Comparison of ENCODE assay signal across 1 cellular context in genomic region chr10:72625608-72626443, GRCh38.
TF ChIP-seq lines count a peak whose summit lies in the region.

A gene with protein sequence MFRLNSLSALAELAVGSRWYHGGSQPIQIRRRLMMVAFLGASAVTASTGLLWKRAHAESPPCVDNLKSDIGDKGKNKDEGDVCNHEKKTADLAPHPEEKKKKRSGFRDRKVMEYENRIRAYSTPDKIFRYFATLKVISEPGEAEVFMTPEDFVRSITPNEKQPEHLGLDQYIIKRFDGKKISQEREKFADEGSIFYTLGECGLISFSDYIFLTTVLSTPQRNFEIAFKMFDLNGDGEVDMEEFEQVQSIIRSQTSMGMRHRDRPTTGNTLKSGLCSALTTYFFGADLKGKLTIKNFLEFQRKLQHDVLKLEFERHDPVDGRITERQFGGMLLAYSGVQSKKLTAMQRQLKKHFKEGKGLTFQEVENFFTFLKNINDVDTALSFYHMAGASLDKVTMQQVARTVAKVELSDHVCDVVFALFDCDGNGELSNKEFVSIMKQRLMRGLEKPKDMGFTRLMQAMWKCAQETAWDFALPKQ (minus strand): TSS chr10:72626079. CDS start chr10:72566793, 59,286 bp downstream.

TF ChIP-seq in K562, 482 proteins besides CTCF, POLR2A, EP300 and RAD21 (continued from another document and continues in another):
- no peak for TF ChIP-seq ZNF518B (CRISPR knock-in tag; IDR thresholded peaks at IDR 0.05)
- no peak for TF ChIP-seq ZSCAN32 (CRISPR knock-in tag; IDR thresholded peaks at IDR 0.05)
- TF ChIP-seq GABPA (tag; conservative IDR thresholded peaks at IDR 0.05; ENCODE audit: low read depth) = no peak
- TF ChIP-seq, protein P1, sequence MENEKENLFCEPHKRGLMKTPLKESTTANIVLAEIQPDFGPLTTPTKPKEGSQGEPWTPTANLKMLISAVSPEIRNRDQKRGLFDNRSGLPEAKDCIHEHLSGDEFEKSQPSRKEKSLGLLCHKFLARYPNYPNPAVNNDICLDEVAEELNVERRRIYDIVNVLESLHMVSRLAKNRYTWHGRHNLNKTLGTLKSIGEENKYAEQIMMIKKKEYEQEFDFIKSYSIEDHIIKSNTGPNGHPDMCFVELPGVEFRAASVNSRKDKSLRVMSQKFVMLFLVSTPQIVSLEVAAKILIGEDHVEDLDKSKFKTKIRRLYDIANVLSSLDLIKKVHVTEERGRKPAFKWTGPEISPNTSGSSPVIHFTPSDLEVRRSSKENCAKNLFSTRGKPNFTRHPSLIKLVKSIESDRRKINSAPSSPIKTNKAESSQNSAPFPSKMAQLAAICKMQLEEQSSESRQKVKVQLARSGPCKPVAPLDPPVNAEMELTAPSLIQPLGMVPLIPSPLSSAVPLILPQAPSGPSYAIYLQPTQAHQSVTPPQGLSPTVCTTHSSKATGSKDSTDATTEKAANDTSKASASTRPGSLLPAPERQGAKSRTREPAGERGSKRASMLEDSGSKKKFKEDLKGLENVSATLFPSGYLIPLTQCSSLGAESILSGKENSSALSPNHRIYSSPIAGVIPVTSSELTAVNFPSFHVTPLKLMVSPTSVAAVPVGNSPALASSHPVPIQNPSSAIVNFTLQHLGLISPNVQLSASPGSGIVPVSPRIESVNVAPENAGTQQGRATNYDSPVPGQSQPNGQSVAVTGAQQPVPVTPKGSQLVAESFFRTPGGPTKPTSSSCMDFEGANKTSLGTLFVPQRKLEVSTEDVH (IDR thresholded peaks at IDR 0.05; ENCODE audit: low read depth, partially characterized antibody) = peak; percentile 98
- TF ChIP-seq SMARCA4 (IDR thresholded peaks at IDR 0.05) = 0 out of 2 replicates have a peak, but pooled peaks have one; percentile 16
- TF ChIP-seq TGIF2 (CRISPR knock-in tag; IDR thresholded peaks at IDR 0.05) = no peak
- peak; percentile 92 for TF ChIP-seq POLR2B (IDR thresholded peaks at IDR 0.05; ENCODE audit: low read depth, partially characterized antibody)
- TF ChIP-seq ELF1 (tag; IDR thresholded peaks at IDR 0.05) = no peak
- TF ChIP-seq CREB5 (CRISPR knock-in tag; IDR thresholded peaks at IDR 0.05) = no peak
- TF ChIP-seq NELFE (IDR thresholded peaks at IDR 0.05; ENCODE audit: insufficient read depth, insufficient read length) = no peak
- TF ChIP-seq RFX5 (IDR thresholded peaks at IDR 0.05; ENCODE audit: low read depth, low read length) = no peak
- TF ChIP-seq, protein P2, sequence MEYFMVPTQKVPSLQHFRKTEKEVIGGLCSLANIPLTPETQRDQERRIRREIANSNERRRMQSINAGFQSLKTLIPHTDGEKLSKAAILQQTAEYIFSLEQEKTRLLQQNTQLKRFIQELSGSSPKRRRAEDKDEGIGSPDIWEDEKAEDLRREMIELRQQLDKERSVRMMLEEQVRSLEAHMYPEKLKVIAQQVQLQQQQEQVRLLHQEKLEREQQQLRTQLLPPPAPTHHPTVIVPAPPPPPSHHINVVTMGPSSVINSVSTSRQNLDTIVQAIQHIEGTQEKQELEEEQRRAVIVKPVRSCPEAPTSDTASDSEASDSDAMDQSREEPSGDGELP (CRISPR knock-in tag; IDR thresholded peaks at IDR 0.05; ENCODE audit: borderline replicate concordance) = peak; percentile 93
- TF ChIP-seq CBX5 (IDR thresholded peaks at IDR 0.05; ENCODE audit: borderline replicate concordance, low read depth) = no peak
- TF ChIP-seq L3MBTL2 (IDR thresholded peaks at IDR 0.05) = peak; percentile 94
- TF ChIP-seq GTF2F1 (IDR thresholded peaks at IDR 0.05; ENCODE audit: low read depth, low read length) = peak; percentile 34; the same call in 1 of the 2 replicates
- TF ChIP-seq, protein P3, sequence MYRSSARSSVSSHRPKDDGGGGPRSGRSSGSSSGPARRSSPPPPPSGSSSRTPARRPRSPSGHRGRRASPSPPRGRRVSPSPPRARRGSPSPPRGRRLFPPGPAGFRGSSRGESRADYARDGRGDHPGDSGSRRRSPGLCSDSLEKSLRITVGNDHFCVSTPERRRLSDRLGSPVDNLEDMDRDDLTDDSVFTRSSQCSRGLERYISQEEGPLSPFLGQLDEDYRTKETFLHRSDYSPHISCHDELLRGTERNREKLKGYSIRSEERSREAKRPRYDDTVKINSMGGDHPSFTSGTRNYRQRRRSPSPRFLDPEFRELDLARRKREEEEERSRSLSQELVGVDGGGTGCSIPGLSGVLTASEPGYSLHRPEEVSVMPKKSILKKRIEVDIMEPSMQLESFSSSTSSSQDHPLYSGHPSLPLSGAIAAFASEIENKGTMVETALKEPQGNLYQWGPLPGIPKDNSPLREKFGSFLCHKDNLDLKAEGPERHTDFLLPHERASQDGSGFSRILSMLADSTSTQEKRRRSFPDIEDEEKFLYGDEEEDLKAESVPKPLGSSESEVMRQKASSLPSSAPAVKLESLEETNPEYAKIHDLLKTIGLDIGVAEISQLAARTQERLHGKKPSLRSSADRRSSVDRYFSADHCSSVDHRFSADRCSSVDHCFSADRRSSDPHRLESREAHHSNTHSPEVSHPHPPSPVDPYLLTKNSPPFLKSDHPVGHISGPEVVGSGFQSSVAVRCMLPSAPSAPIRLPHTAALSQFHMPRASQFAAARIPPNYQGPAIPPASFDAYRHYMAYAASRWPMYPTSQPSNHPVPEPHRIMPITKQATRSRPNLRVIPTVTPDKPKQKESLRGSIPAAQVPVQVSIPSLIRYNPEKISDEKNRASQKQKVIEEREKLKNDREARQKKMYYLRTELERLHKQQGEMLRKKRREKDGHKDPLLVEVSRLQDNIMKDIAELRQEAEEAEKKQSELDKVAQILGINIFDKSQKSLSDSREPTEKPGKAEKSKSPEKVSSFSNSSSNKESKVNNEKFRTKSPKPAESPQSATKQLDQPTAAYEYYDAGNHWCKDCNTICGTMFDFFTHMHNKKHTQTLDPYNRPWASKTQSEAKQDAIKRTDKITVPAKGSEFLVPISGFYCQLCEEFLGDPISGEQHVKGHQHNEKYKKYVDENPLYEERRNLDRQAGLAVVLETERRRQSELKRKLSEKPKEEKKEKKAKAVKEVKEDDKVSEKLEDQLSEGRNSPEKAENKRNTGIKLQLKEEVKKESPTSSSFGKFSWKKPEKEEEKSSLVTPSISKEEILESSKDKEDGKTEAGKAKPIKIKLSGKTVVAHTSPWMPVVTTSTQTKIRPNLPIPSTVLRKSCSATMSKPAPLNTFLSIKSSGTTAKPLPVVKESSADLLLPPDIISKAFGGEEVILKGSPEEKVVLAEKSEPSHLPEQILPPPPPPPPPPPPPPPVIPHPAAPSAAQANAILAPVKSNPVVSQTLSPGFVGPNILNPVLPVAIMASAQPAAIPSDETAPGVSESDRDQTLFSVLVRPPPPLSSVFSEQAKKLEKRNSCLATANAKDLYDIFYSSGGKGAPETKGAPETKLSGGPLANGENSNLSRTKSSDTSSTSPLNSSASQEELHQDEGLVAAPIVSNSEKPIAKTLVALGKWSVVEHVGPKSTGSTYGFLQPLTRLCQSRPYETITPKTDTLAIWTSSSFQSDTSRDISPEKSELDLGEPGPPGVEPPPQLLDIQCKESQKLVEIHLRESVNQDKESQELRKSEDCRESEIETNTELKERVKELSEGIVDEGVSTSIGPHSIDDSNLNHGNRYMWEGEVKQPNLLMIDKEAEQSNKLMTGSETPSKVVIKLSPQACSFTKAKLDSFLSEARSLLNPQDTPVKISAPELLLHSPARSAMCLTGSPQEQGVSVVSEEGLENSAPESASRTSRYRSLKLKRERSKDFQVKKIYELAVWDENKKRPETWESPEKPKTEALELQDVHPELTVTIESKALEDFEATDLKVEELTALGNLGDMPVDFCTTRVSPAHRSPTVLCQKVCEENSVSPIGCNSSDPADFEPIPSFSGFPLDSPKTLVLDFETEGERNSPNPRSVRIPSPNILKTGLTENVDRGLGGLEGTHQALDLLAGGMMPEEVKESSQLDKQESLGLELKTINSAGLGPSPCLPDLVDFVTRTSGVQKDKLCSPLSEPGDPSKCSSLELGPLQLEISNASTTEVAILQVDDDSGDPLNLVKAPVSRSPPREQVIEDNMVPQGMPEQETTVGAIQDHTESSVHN (IDR thresholded peaks at IDR 0.05; ENCODE audit: borderline replicate concordance in 1 of 2, low read depth in 1 of 2) = no peak; a peak in 1 of 4 replicates
- peak; percentile 59 to 62 for TF ChIP-seq NRF1 (conservative IDR thresholded peaks at IDR 0.05 in 1 of 2, IDR thresholded peaks at IDR 0.05 in 1 of 2)
- TF ChIP-seq XRCC4 (IDR thresholded peaks at IDR 0.05; ENCODE audit: extremely low read depth, insufficient read depth, insufficient read length) = no peak
- no peak; the same call in 1 of the 2 replicates for TF ChIP-seq ZNF668 (CRISPR knock-in tag; IDR thresholded peaks at IDR 0.05)
- TF ChIP-seq NFIX (CRISPR knock-in tag; IDR thresholded peaks at IDR 0.05; ENCODE audit: low read depth) = no peak
- peak; percentile 99 for TF ChIP-seq TOE1 (IDR thresholded peaks at IDR 0.05; ENCODE audit: borderline replicate concordance)
- peak; percentile 41; the same call in 1 of the 2 replicates for TF ChIP-seq TOE1 (CRISPR knock-in tag; IDR thresholded peaks at IDR 0.05; ENCODE audit: borderline replicate concordance, low read depth)
- 0 out of 2 replicates have a peak, but pooled peaks have one; percentile 9 for TF ChIP-seq KLF16 (IDR thresholded peaks at IDR 0.05)
- TF ChIP-seq, protein P4, sequence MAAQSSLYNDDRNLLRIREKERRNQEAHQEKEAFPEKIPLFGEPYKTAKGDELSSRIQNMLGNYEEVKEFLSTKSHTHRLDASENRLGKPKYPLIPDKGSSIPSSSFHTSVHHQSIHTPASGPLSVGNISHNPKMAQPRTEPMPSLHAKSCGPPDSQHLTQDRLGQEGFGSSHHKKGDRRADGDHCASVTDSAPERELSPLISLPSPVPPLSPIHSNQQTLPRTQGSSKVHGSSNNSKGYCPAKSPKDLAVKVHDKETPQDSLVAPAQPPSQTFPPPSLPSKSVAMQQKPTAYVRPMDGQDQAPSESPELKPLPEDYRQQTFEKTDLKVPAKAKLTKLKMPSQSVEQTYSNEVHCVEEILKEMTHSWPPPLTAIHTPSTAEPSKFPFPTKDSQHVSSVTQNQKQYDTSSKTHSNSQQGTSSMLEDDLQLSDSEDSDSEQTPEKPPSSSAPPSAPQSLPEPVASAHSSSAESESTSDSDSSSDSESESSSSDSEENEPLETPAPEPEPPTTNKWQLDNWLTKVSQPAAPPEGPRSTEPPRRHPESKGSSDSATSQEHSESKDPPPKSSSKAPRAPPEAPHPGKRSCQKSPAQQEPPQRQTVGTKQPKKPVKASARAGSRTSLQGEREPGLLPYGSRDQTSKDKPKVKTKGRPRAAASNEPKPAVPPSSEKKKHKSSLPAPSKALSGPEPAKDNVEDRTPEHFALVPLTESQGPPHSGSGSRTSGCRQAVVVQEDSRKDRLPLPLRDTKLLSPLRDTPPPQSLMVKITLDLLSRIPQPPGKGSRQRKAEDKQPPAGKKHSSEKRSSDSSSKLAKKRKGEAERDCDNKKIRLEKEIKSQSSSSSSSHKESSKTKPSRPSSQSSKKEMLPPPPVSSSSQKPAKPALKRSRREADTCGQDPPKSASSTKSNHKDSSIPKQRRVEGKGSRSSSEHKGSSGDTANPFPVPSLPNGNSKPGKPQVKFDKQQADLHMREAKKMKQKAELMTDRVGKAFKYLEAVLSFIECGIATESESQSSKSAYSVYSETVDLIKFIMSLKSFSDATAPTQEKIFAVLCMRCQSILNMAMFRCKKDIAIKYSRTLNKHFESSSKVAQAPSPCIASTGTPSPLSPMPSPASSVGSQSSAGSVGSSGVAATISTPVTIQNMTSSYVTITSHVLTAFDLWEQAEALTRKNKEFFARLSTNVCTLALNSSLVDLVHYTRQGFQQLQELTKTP (IDR thresholded peaks at IDR 0.05; ENCODE audit: low read depth in 1 of 2, partially characterized antibody in 2 of 2) = peak; percentile 55 to 67
- no peak for TF ChIP-seq RFX1 (IDR thresholded peaks at IDR 0.05)
- TF ChIP-seq BRF2 (IDR thresholded peaks at IDR 0.05; ENCODE audit: borderline replicate concordance, insufficient read depth, insufficient read length) = no peak
- TF ChIP-seq YY1 (IDR thresholded peaks at IDR 0.05; ENCODE audit: borderline replicate concordance in 1 of 3, control insufficient read depth in 1 of 3, extremely low read depth in 1 of 3, insufficient read depth in 3 of 3, insufficient read length in 1 of 3, insufficient replicate concordance in 2 of 3, low read depth in 1 of 3, low read length in 2 of 3) = peak; percentile 31 to 85 (median 77)
